In genomic region chr11:1763336-1763795, GRCh38 we compare ENCODE assay signal across 1 cellular context.
A peak's percentile ranks its signal among the peaks of the same experiment; 100 is the strongest.
TF ChIP-seq lines count a peak whose summit lies in the region.

No MANE protein-coding gene starts in this region.

TF ChIP-seq in K562, 482 proteins besides CTCF, POLR2A, EP300 and RAD21 (continued from another document):
- TF ChIP-seq ARID4B (CRISPR knock-in tag; IDR thresholded peaks at IDR 0.05) (peak; percentile 36; the same call in 1 of the 2 replicates), POLR2H (tag; IDR thresholded peaks at IDR 0.05; ENCODE audit: low read depth) (no peak), ZBTB40 (IDR thresholded peaks at IDR 0.05) (0 out of 2 replicates have a peak, but pooled peaks have one; percentile 45), ZBTB40 (CRISPR knock-in tag; IDR thresholded peaks at IDR 0.05) (no peak), ZFP91 (CRISPR knock-in tag; IDR thresholded peaks at IDR 0.05) (no peak), ZNF395 (CRISPR knock-in tag; IDR thresholded peaks at IDR 0.05) (peak; percentile 19; the same call in 1 of the 2 replicates), SNAPC5 (CRISPR knock-in tag; IDR thresholded peaks at IDR 0.05) (no peak), ATF1 (CRISPR knock-in tag; IDR thresholded peaks at IDR 0.05) (no peak), ATF1 (tag; IDR thresholded peaks at IDR 0.05) (peak; percentile 79; the same call in 1 of the 2 replicates), ZNF511 (CRISPR knock-in tag; IDR thresholded peaks at IDR 0.05) (no peak), PCBP1 (IDR thresholded peaks at IDR 0.05; ENCODE audit: low read depth, low read length, poor library complexity, severe bottlenecking) (peak; percentile 45)
